In genomic region chr7:114715907-114716306, GRCh38 we compare ENCODE assay signal across 16 cellular contexts.
DNase-seq lines count a peak whose midpoint lies in the region; ATAC-seq, FAIRE-seq and TF ChIP-seq lines count a peak whose summit lies in the region.
"Had no signal": no experiment of that assay in that cellular context is flagged by ENCODE, and none has a peak within 500 bp of the region (broad histone marks: within the 10 kb centered on the region; RNA-seq: fewer than 3 reads in every experiment).

No MANE protein-coding gene starts in this region.

- no peaks in the 10 kb centered on the region for H3K27me3 Mint-ChIP-seq in stimulated activated memory B cell treated with anti-CD40 and anti-IgM and Interleukin-4, amounts not matched to agents 10 μg/mL and 1 μg/mL and 100 μg/mL, for 72 hours
- peaks cover 2% of the 10 kb centered on the region for H3K27me3 Mint-ChIP-seq in CD8-positive, alpha-beta T cell (ENCODE audit: low read depth)
- H3K27me3 Mint-ChIP-seq: IgD-negative memory B cell had no signal

- no peak overlapping the region for H2AFZ ChIP-seq in HepG2 (ENCODE audit: low read length)

- H3K79me2 ChIP-seq in HepG2 (ENCODE audit: insufficient read depth, low read length) = no peaks in the 10 kb centered on the region

- H3K9me3 Mint-ChIP-seq in stimulated activated memory B cell treated with anti-CD40 and anti-IgM and Interleukin-4, amounts not matched to agents 10 μg/mL and 1 μg/mL and 100 μg/mL, for 72 hours = no peaks in the 10 kb centered on the region
- no peaks in the 10 kb centered on the region for H3K9me3 Mint-ChIP-seq in CD8-positive, alpha-beta T cell
- H3K9me3 Mint-ChIP-seq: nephron had no signal

- H3K36me3 Mint-ChIP-seq in stimulated activated memory B cell treated with anti-CD40 and anti-IgM and Interleukin-4, amounts not matched to agents 10 μg/mL and 1 μg/mL and 100 μg/mL, for 72 hours = no peaks in the 10 kb centered on the region
- no peaks in the 10 kb centered on the region for H3K36me3 Mint-ChIP-seq in CD8-positive, alpha-beta T cell
- H3K36me3 Mint-ChIP-seq: IgD-negative memory B cell had no signal

- 8% methylated on average over 3 of the region's 3 CpGs for WGBS in HepG2 (ENCODE audit: low lambda C conversion rate)
- 21% methylated on average over 3 of the region's 3 CpGs for WGBS in right lobe of liver (ENCODE audit: insufficient coverage, low coverage, low lambda C conversion rate, missing lambda C conversion rate)

- TF ChIP-seq EP300 in HepG2 (IDR thresholded peaks at IDR 0.05; ENCODE audit: low read depth in 2 of 2, low read length in 2 of 2) (no peak), HepG2 (CRISPR knock-in tag; IDR thresholded peaks at IDR 0.05; ENCODE audit: borderline replicate concordance) (no peak)

- CTCF ChIA-PET in HepG2 (lab: Yijun Ruan, JAX; ENCODE audit: low intra/inter-chr PET ratio, low total read pairs) = no interaction called here
- CTCF ChIA-PET in CD8-positive, alpha-beta T cell (lab: Charles Lee) = no interaction called here

- H3K4me3 Mint-ChIP-seq in stimulated activated memory B cell treated with anti-CD40 and anti-IgM and Interleukin-4, amounts not matched to agents 10 μg/mL and 1 μg/mL and 100 μg/mL, for 72 hours = no peak overlapping the region
- H3K4me3 Mint-ChIP-seq in CD8-positive, alpha-beta T cell = no peak overlapping the region
- H3K4me3 Mint-ChIP-seq: IgD-negative memory B cell, nephron had no signal

- no peak overlapping the region for H3K9ac ChIP-seq in HepG2 (ENCODE audit: insufficient read depth, low read depth, low read length)

- FAIRE-seq in HepG2 (lab: Jason Lieb, UNC) = no peak
- FAIRE-seq: colon had no signal

- no peak overlapping the region for H3K27ac Mint-ChIP-seq in stimulated activated memory B cell treated with anti-CD40 and anti-IgM and Interleukin-4, amounts not matched to agents 10 μg/mL and 1 μg/mL and 100 μg/mL, for 72 hours
- H3K27ac Mint-ChIP-seq in CD8-positive, alpha-beta T cell = no peak overlapping the region
- H3K27ac Mint-ChIP-seq: IgD-negative memory B cell, nephron had no signal

- intact Hi-C loops in HepG2 (cut with micrococcal nuclease; ENCODE audit: unreplicated experiment) (no loop called here), right lobe of liver (cut with DNase I) (no loop called here)
- intact Hi-C loops in CD8-positive, alpha-beta T cell (cut with DNase I, micrococcal nuclease) = no loop called here

- no peaks in the 10 kb centered on the region for H4K20me1 ChIP-seq in HepG2 (ENCODE audit: insufficient read depth, low read length)

- no peak for TF ChIP-seq RAD21 in HepG2 (CRISPR knock-in tag; IDR thresholded peaks at IDR 0.05)

- no peaks in the 10 kb centered on the region for H3K4me1 ChIP-seq in HepG2 (ENCODE audit: insufficient read depth, low read length)
- no peaks in the 10 kb centered on the region for H3K4me1 ChIP-seq in right lobe of liver
- H3K4me1 ChIP-seq in CD8-positive, alpha-beta T cell (ENCODE audit: insufficient read depth, low read length) = no peaks in the 10 kb centered on the region

- H3K27ac ChIP-seq in HepG2 (ENCODE audit: extremely low read length, insufficient read depth, low read length) (no peak overlapping the region), right lobe of liver (no peak overlapping the region)
- no peak overlapping the region for H3K27ac ChIP-seq in CD8-positive, alpha-beta T cell (ENCODE audit: low read depth, low read length)

- H3K4me2 ChIP-seq in HepG2 (ENCODE audit: low read depth, low read length) = no peak overlapping the region

- no TSS peak for BruUV-seq in HepG2 (replicated peaks; lab: Mats Ljungman, UMichigan)

- in situ Hi-C loops in HepG2 (cut with HindIII; ENCODE audit: extremely low pct_ligation_motif_present, low pct_unique_long_range_greater_than_20kb) = no loop called here

- H3K27me3 ChIP-seq in HepG2 (ENCODE audit: control insufficient read depth in 1 of 2, insufficient read depth in 2 of 2, low read length in 2 of 2) (no peaks in the 10 kb centered on the region), right lobe of liver (no peaks in the 10 kb centered on the region)
- no peaks in the 10 kb centered on the region for H3K27me3 ChIP-seq in CD8-positive, alpha-beta T cell (ENCODE audit: insufficient read depth, low read length)

- H3K4me1 Mint-ChIP-seq in stimulated activated memory B cell treated with anti-CD40 and anti-IgM and Interleukin-4, amounts not matched to agents 10 μg/mL and 1 μg/mL and 100 μg/mL, for 72 hours = no peaks in the 10 kb centered on the region
- H3K4me1 Mint-ChIP-seq in CD8-positive, alpha-beta T cell (ENCODE audit: low read depth) = no peaks in the 10 kb centered on the region
- H3K4me1 Mint-ChIP-seq: nephron had no signal

- TF ChIP-seq POLR2A in HepG2 (IDR thresholded peaks at IDR 0.05; ENCODE audit: insufficient read depth in 1 of 2, low read depth in 2 of 2, low read length in 2 of 2) (no peak), right lobe of liver (IDR thresholded peaks at IDR 0.05) (no peak)

- POLR2A ChIA-PET in HepG2 (lab: Yijun Ruan, JAX) = no interaction called here
- POLR2A ChIA-PET in CD8-positive, alpha-beta T cell (lab: Charles Lee) = no interaction called here

- H3K36me3 ChIP-seq in HepG2 (replicated peaks in 1 of 2; ENCODE audit: control insufficient read depth in 1 of 2, insufficient read depth in 2 of 2, low read length in 2 of 2) = no peaks in the 10 kb centered on the region
- no peaks in the 10 kb centered on the region for H3K36me3 ChIP-seq in right lobe of liver
- H3K36me3 ChIP-seq in CD8-positive, alpha-beta T cell (ENCODE audit: insufficient read depth, low read length) = no peaks in the 10 kb centered on the region

- DNase-seq in HepG2 (ENCODE audit: low spot score) = no peak
- DNase-seq in right lobe of liver = no peak
- peak; percentile 5 for DNase-seq in HPDE6-E6E7 (ENCODE audit: extremely low spot score)
- peak; percentile 13 for DNase-seq in amniotic epithelial cell (ENCODE audit: low read depth)
- no peak for DNase-seq in NCI-H1048 (lab: John Stamatoyannopoulos, UW)
- DNase-seq in CD8-positive, alpha-beta T cell = no peak
- DNase-seq in NCI-H524 (lab: John Stamatoyannopoulos, UW) = no peak
- DNase-seq: AML-193, DMS 273 treated with DMSO at 0.1 percent for 48 hours, left ventricle myocardium superior, NCI-H187, NCI-H526 treated with DMSO at 0.1 percent for 48 hours had no signal

- no peak for ATAC-seq in HepG2
- ATAC-seq in right lobe of liver = no peak
- peak; percentile 43 for ATAC-seq in stimulated activated memory B cell treated with anti-CD40 and anti-IgM and Interleukin-4, amounts not matched to agents 10 μg/mL and 1 μg/mL and 100 μg/mL, for 72 hours
- ATAC-seq in CD8-positive, alpha-beta T cell = no peak
- ATAC-seq: left ventricle myocardium superior had no signal

- H3K4me3 ChIP-seq in HepG2 (replicated peaks in 1 of 3; ENCODE audit: insufficient read depth in 1 of 3, low read depth in 2 of 3, low read length in 3 of 3) = no peak overlapping the region
- H3K4me3 ChIP-seq in right lobe of liver = no peak overlapping the region
- no peak overlapping the region for H3K4me3 ChIP-seq in CD8-positive, alpha-beta T cell (ENCODE audit: low read depth, low read length)

- TF ChIP-seq CTCF in HepG2 (CRISPR knock-in tag; IDR thresholded peaks at IDR 0.05) (no peak), right lobe of liver (IDR thresholded peaks at IDR 0.05) (no peak)
- TF ChIP-seq CTCF in CD8-positive, alpha-beta T cell (IDR thresholded peaks at IDR 0.05) = no peak

- no peaks in the 10 kb centered on the region for H3K9me3 ChIP-seq in HepG2 (ENCODE audit: low read length)
- H3K9me3 ChIP-seq in right lobe of liver = no peaks in the 10 kb centered on the region
- H3K9me3 ChIP-seq in CD8-positive, alpha-beta T cell (ENCODE audit: low read length) = no peaks in the 10 kb centered on the region

TF ChIP-seq in HepG2, 621 proteins besides CTCF, POLR2A, EP300 and RAD21:
- TF ChIP-seq ZNF512B (CRISPR knock-in tag; IDR thresholded peaks at IDR 0.05; ENCODE audit: borderline replicate concordance) (no peak), ZC3H13 (CRISPR knock-in tag; IDR thresholded peaks at IDR 0.05) (no peak), ZNF256 (CRISPR knock-in tag; conservative IDR thresholded peaks at IDR 0.05) (no peak), CREB1 (IDR thresholded peaks at IDR 0.05) (peak; percentile 55; the same call in 1 of the 2 replicates), CREB1 (CRISPR knock-in tag; IDR thresholded peaks at IDR 0.05) (no peak)

Comparison
In these comparisons a context has a peak if more than half of its experiments do, and no peak if none do; other contexts are left out.
1. DNase-seq: peak in HPDE6-E6E7 (single experiment) and amniotic epithelial cell (single experiment); none in HepG2 (single experiment), right lobe of liver (0 of 3), NCI-H1048 (single experiment), CD8-positive, alpha-beta T cell (0 of 7) and NCI-H524 (0 of 2).